ENCODE assay signal across 8 cellular contexts in the genomic region with DNA sequence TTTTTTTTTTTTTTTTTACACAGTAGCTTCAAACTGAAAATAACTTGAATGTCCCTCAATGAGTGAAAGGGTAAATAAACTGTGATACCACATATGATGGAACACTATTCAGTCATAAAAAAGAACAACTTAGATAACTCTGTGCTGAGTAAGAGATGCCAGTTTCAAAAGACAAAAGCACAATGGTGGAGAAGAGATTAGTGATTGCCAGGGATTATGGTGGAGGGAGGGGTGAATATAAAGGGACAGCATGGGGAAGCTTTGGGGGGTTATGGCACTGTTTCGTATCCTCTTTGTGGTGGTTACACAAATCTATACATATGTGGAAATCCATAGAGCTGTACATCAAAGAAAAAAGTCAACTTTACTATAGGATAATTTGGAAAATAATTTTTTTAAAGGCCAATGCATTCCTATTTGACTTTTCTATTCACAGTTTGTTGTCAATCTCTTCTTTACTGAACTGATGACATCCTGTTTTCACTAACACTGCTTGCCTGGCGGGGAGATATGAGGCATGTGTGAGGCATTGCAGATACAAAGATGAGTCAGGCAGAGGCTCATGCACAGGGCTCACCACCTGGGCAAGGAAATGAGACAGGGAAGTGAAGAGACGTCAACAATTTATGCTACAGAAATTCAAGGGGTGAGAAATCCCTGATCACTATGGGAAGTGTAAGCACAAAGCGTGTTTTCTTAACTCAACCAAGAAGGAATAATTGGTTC.
DNase-seq lines count a peak whose midpoint lies in the region; ATAC-seq and TF ChIP-seq lines count a peak whose summit lies in the region.

No MANE protein-coding gene starts in this region.

- no peaks in the 10 kb centered on the region for H3K9me3 Mint-ChIP-seq in activated naive CD4-positive, alpha-beta T cell treated with anti-CD3 and anti-CD28 coated beads, Interleukin-2, amount 50 U/mL, for 24 hours

- no TSS peak for BruUV-seq in Panc1 (replicated peaks; lab: Mats Ljungman, UMichigan)

- ATAC-seq in GM18511 (IDR thresholded peaks at IDR 0.05; ENCODE audit: unreplicated experiment) = peak; percentile 94
- peak; percentile 94 for ATAC-seq in HG02884 (IDR thresholded peaks at IDR 0.05; ENCODE audit: unreplicated experiment)
- peak; percentile 91 for ATAC-seq in Panc1
- ATAC-seq in mucosa of descending colon = peak; percentile 16
- ATAC-seq in body of pancreas = no peak

- H3K27me3 ChIP-seq in Panc1 (ENCODE audit: control insufficient read depth, insufficient read depth, low read length) (no peaks in the 10 kb centered on the region), body of pancreas (no peaks in the 10 kb centered on the region)

- in situ Hi-C loops in Panc1 (cut with HindIII; ENCODE audit: low pct_unique_long_range_greater_than_20kb, low sequenced_read_pairs) = no loop called here

- H3K36me3 Mint-ChIP-seq in activated naive CD4-positive, alpha-beta T cell treated with anti-CD3 and anti-CD28 coated beads, Interleukin-2, amount 50 U/mL, for 24 hours = no peaks in the 10 kb centered on the region

- H3K4me1 ChIP-seq in Panc1 (ENCODE audit: control insufficient read depth, insufficient read depth, low read length) = no peaks in the 10 kb centered on the region; the same call in 1 of the 2 replicates
- no peaks in the 10 kb centered on the region for H3K4me1 ChIP-seq in mucosa of descending colon (ENCODE audit: low read depth)
- peaks cover 10% of the 10 kb centered on the region for H3K4me1 ChIP-seq in body of pancreas

- TF ChIP-seq CTCF in Panc1 (IDR thresholded peaks at IDR 0.05) = no peak
- no peak for TF ChIP-seq CTCF in mucosa of descending colon (IDR thresholded peaks at IDR 0.05)
- no peak for TF ChIP-seq CTCF in body of pancreas (IDR thresholded peaks at IDR 0.05)

- CTCF ChIA-PET in Panc1 (lab: Charles Lee) = no interaction called here

- intact Hi-C loops in Panc1 (cut with micrococcal nuclease; ENCODE audit: unreplicated experiment) = loop anchor here (5.0 kb wide), 2 partner anchors 177 to 567 kb away; no protein-coding TSS in a partner anchor
- intact Hi-C loops in mucosa of descending colon (cut with DNase I, micrococcal nuclease) = loop anchor here (10.0 kb wide), 2 partner anchors 174 to 564 kb away; partner anchors contain the start of gene HLX (in 1 of the 2)
- intact Hi-C loops in body of pancreas (cut with DNase I) = loop anchor here (10.0 kb wide), 2 partner anchors 534 to 624 kb away; no protein-coding TSS in a partner anchor

- peaks cover 34% of the 10 kb centered on the region for H3K4me1 Mint-ChIP-seq in activated naive CD4-positive, alpha-beta T cell treated with anti-CD3 and anti-CD28 coated beads, Interleukin-2, amount 50 U/mL, for 24 hours

- H3K4me3 ChIP-seq in Panc1 (ENCODE audit: low read depth in 2 of 2, low read length in 2 of 2) (no peak overlapping the region), mucosa of descending colon (no peak overlapping the region), body of pancreas (no peak overlapping the region)

- WGBS in body of pancreas, 2 donors = 63 to 79% methylated on average over 4 of the region's 4 CpGs

- H3K36me3 ChIP-seq in Panc1 (ENCODE audit: control insufficient read depth, insufficient read depth, low read length) = no peaks in the 10 kb centered on the region
- H3K36me3 ChIP-seq in mucosa of descending colon (ENCODE audit: low read depth) = no peaks in the 10 kb centered on the region
- no peaks in the 10 kb centered on the region for H3K36me3 ChIP-seq in body of pancreas (replicated peaks in 1 of 2; ENCODE audit: insufficient read depth in 1 of 2, low read depth in 2 of 2)

- TF ChIP-seq POLR2A in body of pancreas (IDR thresholded peaks at IDR 0.05) = no peak

- peak; percentile 82 for DNase-seq in Panc1 (ENCODE audit: low read depth, low spot score)
- no peak for DNase-seq in mucosa of descending colon
- no peak for DNase-seq in body of pancreas
- no peak for DNase-seq in NCI-H146 treated with DMSO at 0.1 percent for 48 hours (lab: John Stamatoyannopoulos, UW; ENCODE audit: unreplicated experiment)
- DNase-seq in cerebellum (ENCODE audit: low spot score) = no peak

- peak overlapping the region; percentile 88 for H3K27ac Mint-ChIP-seq in activated naive CD4-positive, alpha-beta T cell treated with anti-CD3 and anti-CD28 coated beads, Interleukin-2, amount 50 U/mL, for 24 hours

- POLR2A ChIA-PET in Panc1 (lab: Charles Lee) = no interaction called here

- peak overlapping the region; percentile 34 for H3K4me3 Mint-ChIP-seq in activated naive CD4-positive, alpha-beta T cell treated with anti-CD3 and anti-CD28 coated beads, Interleukin-2, amount 50 U/mL, for 24 hours

- no peak overlapping the region for H3K27ac ChIP-seq in Panc1 (ENCODE audit: low read length)
- H3K27ac ChIP-seq in body of pancreas = no peak overlapping the region

- H3K27me3 Mint-ChIP-seq in activated naive CD4-positive, alpha-beta T cell treated with anti-CD3 and anti-CD28 coated beads, Interleukin-2, amount 50 U/mL, for 24 hours = peaks cover 1% of the 10 kb centered on the region

- H3K9me3 ChIP-seq in Panc1 (ENCODE audit: control insufficient read depth, insufficient read depth, low read depth, low read length) (no peaks in the 10 kb centered on the region), mucosa of descending colon (no peaks in the 10 kb centered on the region), body of pancreas (no peaks in the 10 kb centered on the region)
